Comparison of ENCODE assay signal across 37 cellular contexts in genomic region chr18:48302736-48303135, GRCh38.
"Had no signal": no experiment of that assay in that cellular context is flagged by ENCODE, and none has a peak within 500 bp of the region (broad histone marks: within the 10 kb centered on the region; RNA-seq: fewer than 3 reads in every experiment).

No MANE protein-coding gene starts in this region.

- H3K9me3 Mint-ChIP-seq: activated B cell treated with CpG ODN at 0.5 μM for 24 hours; activated CD4-positive, alpha-beta memory T cell treated with anti-CD3 and anti-CD28 coated beads for 36 hours; activated CD4-positive, alpha-beta T cell treated with anti-CD3 and anti-CD28 coated beads, Interleukin-2, amount 10 ng/mL, durations not matched to agents 24 days and 14 days; activated CD8-positive, alpha-beta T cell treated with anti-CD3 and anti-CD28 coated beads for 36 hours; activated naive CD4-positive, alpha-beta T cell treated with anti-CD3 and anti-CD28 coated beads for 36 hours; activated naive CD8-positive, alpha-beta T cell treated with anti-CD3 and anti-CD28 coated beads for 36 hours; activated T-cell treated with anti-CD3 and anti-CD28 coated beads, Interleukin-2, amount 50 U/mL, for 4 hours; activated T-cell treated with anti-CD3 and anti-CD28 coated beads, Interleukin-2, amount 50 U/mL, for 72 hours; activated T-helper 1 cell treated with anti-CD3 and anti-CD28 coated beads, Interleukin-12 subunit alpha, Interleukin-12 subunit beta, Interleukin-2, Interleukin-4 antibody, amounts not matched to agents 30 ng/mL and 10 ng/mL and 1 ng/mL, durations not matched to agents 14 hours and 24 hours and 36 hours; activated T-helper 17 cell treated with anti-CD3 and anti-CD28 coated beads, Interleukin-2, amount 50 U/mL, for 72 hours; central memory CD8-positive, alpha-beta T cell; T-helper 1 cell treated with Interleukin-12 subunit alpha and Interleukin-12 subunit beta and Interleukin-4 antibody, amounts not matched to agents 30 μg/mL and 1 μg/mL, for 36 hours; T-helper 2 cell treated with Interferon-gamma antibody and Interleukin-4, amounts not matched to agents 5 μg/mL and 100 μg/mL, for 36 hours had no signal

- H3K4me1 ChIP-seq: body of pancreas, breast epithelium had no signal

- DNase-seq: activated B cell treated with CpG ODN at 0.5 μM for 24 hours; activated CD4-positive, alpha-beta memory T cell treated with anti-CD3 and anti-CD28 coated beads for 36 hours; activated CD4-positive, alpha-beta T cell treated with anti-CD3 and anti-CD28 coated beads for 4 hours; activated CD4-positive, alpha-beta T cell treated with anti-CD3 and anti-CD28 coated beads, Interleukin-2, amount 10 ng/mL, durations not matched to agents 24 days and 14 days; activated CD4-positive, alpha-beta T cell treated with anti-CD3 and anti-CD28 coated beads, Interleukin-2, amount 50 U/mL, for 1 hour; activated CD4-positive, alpha-beta T cell treated with anti-CD3 and anti-CD28 coated beads, Interleukin-2, amount 50 U/mL, for 4 hours; activated CD4-positive, CD25-positive, alpha-beta regulatory T cell treated with anti-CD3 and anti-CD28 coated beads, Interleukin-2, amount 50 U/mL, for 72 hours; activated CD8-positive, alpha-beta memory T cell treated with anti-CD3 and anti-CD28 coated beads, Interleukin-2, amount 50 U/mL, for 4 hours; activated CD8-positive, alpha-beta T cell treated with anti-CD3 and anti-CD28 coated beads for 36 hours; activated gamma-delta T cell treated with Interleukin-2 at 50 U/mL for 16 hours; activated naive CD4-positive, alpha-beta T cell; activated naive CD4-positive, alpha-beta T cell treated with anti-CD3 and anti-CD28 coated beads for 36 hours; activated naive CD4-positive, alpha-beta T cell treated with anti-CD3 and anti-CD28 coated beads, Interleukin-2, amount 50 U/mL, for 16 hours; activated naive CD8-positive, alpha-beta T cell treated with anti-CD3 and anti-CD28 coated beads for 36 hours; activated T-cell treated with anti-CD3 and anti-CD28 coated beads for 4 hours; activated T-cell treated with anti-CD3 and anti-CD28 coated beads, Interleukin-2, amount 50 U/mL, for 1 hour; activated T-cell treated with anti-CD3 and anti-CD28 coated beads, Interleukin-2, amount 50 U/mL, for 4 hours; activated T-cell treated with anti-CD3 and anti-CD28 coated beads, Interleukin-2, amount 50 U/mL, for 72 hours; adrenal gland; amniotic stem cell; aorta; body of pancreas; brain microvascular endothelial cell; caudate nucleus; cerebellar nuclear complex; SW 1271; T-helper 1 cell; T-helper 2 cell; T-helper 9 cell had no signal

- H3K9me3 ChIP-seq: adrenal gland, body of pancreas, breast epithelium had no signal

- H3K27ac ChIP-seq: adrenal gland, body of pancreas, brain microvascular endothelial cell, breast epithelium, VCaP had no signal

- H3K4me3 ChIP-seq: adrenal gland, body of pancreas, breast epithelium had no signal

- H3K4me3 Mint-ChIP-seq: activated B cell treated with CpG ODN at 0.5 μM for 24 hours; activated CD4-positive, alpha-beta memory T cell treated with anti-CD3 and anti-CD28 coated beads for 36 hours; activated CD4-positive, alpha-beta T cell treated with anti-CD3 and anti-CD28 coated beads, Interleukin-2, amount 10 ng/mL, durations not matched to agents 24 days and 14 days; activated CD8-positive, alpha-beta T cell treated with anti-CD3 and anti-CD28 coated beads for 36 hours; activated naive CD4-positive, alpha-beta T cell treated with anti-CD3 and anti-CD28 coated beads for 36 hours; activated naive CD8-positive, alpha-beta T cell treated with anti-CD3 and anti-CD28 coated beads for 36 hours; activated T-cell treated with anti-CD3 and anti-CD28 coated beads, Interleukin-2, amount 50 U/mL, for 4 hours; activated T-cell treated with anti-CD3 and anti-CD28 coated beads, Interleukin-2, amount 50 U/mL, for 72 hours; activated T-helper 1 cell treated with anti-CD3 and anti-CD28 coated beads, Interleukin-12 subunit alpha, Interleukin-12 subunit beta, Interleukin-2, Interleukin-4 antibody, amounts not matched to agents 30 ng/mL and 10 ng/mL and 1 ng/mL, durations not matched to agents 14 hours and 24 hours and 36 hours; activated T-helper 17 cell treated with anti-CD3 and anti-CD28 coated beads, Interleukin-2, amount 50 U/mL, for 72 hours; central memory CD8-positive, alpha-beta T cell; T-helper 1 cell treated with Interleukin-12 subunit alpha and Interleukin-12 subunit beta and Interleukin-4 antibody, amounts not matched to agents 30 μg/mL and 1 μg/mL, for 36 hours; T-helper 2 cell treated with Interferon-gamma antibody and Interleukin-4, amounts not matched to agents 5 μg/mL and 100 μg/mL, for 36 hours had no signal

- H3K4me1 Mint-ChIP-seq: activated B cell treated with CpG ODN at 0.5 μM for 24 hours had no signal

- H3K27me3 Mint-ChIP-seq: activated B cell treated with CpG ODN at 0.5 μM for 24 hours; activated CD8-positive, alpha-beta T cell treated with anti-CD3 and anti-CD28 coated beads for 36 hours; activated T-helper 17 cell treated with anti-CD3 and anti-CD28 coated beads, Interleukin-2, amount 50 U/mL, for 72 hours; central memory CD8-positive, alpha-beta T cell had no signal

- H3K27ac Mint-ChIP-seq: activated B cell treated with CpG ODN at 0.5 μM for 24 hours; activated CD4-positive, alpha-beta memory T cell treated with anti-CD3 and anti-CD28 coated beads for 36 hours; activated CD4-positive, alpha-beta T cell treated with anti-CD3 and anti-CD28 coated beads, Interleukin-2, amount 10 ng/mL, durations not matched to agents 24 days and 14 days; activated CD8-positive, alpha-beta T cell treated with anti-CD3 and anti-CD28 coated beads for 36 hours; activated naive CD4-positive, alpha-beta T cell treated with anti-CD3 and anti-CD28 coated beads for 36 hours; activated naive CD4-positive, alpha-beta T cell treated with anti-CD3 and anti-CD28 coated beads, Interleukin-2, amount 50 U/mL, for 72 hours; activated naive CD8-positive, alpha-beta T cell treated with anti-CD3 and anti-CD28 coated beads for 36 hours; activated T-cell treated with anti-CD3 and anti-CD28 coated beads, Interleukin-2, amount 50 U/mL, for 72 hours; activated T-helper 1 cell treated with anti-CD3 and anti-CD28 coated beads, Interleukin-12 subunit alpha, Interleukin-12 subunit beta, Interleukin-2, Interleukin-4 antibody, amounts not matched to agents 30 ng/mL and 10 ng/mL and 1 ng/mL, durations not matched to agents 14 hours and 24 hours and 36 hours; activated T-helper 17 cell treated with anti-CD3 and anti-CD28 coated beads, Interleukin-2, amount 50 U/mL, for 72 hours; T-helper 1 cell treated with Interleukin-12 subunit alpha and Interleukin-12 subunit beta and Interleukin-4 antibody, amounts not matched to agents 30 μg/mL and 1 μg/mL, for 36 hours; T-helper 2 cell treated with Interferon-gamma antibody and Interleukin-4, amounts not matched to agents 5 μg/mL and 100 μg/mL, for 36 hours had no signal

- H3K36me3 Mint-ChIP-seq: activated CD4-positive, alpha-beta memory T cell treated with anti-CD3 and anti-CD28 coated beads for 36 hours; activated naive CD4-positive, alpha-beta T cell treated with anti-CD3 and anti-CD28 coated beads, Interleukin-2, amount 50 U/mL, for 72 hours; activated naive CD8-positive, alpha-beta T cell treated with anti-CD3 and anti-CD28 coated beads for 36 hours had no signal

- H3K36me3 ChIP-seq: adrenal gland, brain microvascular endothelial cell, breast epithelium had no signal

- H3K27me3 ChIP-seq: adrenal gland, body of pancreas, brain microvascular endothelial cell, breast epithelium had no signal
